In genomic region chr16:35706901-35707300, GRCh38 we compare ENCODE assay signal across 6 cellular contexts.
"Had no signal": no experiment of that assay in that cellular context is flagged by ENCODE, and none has a peak within 500 bp of the region (broad histone marks: within the 10 kb centered on the region; RNA-seq: fewer than 3 reads in every experiment).

No MANE protein-coding gene starts in this region.

- H3K4me3 ChIP-seq: K562 had no signal

- H3K27me3 Mint-ChIP-seq: IgD-negative memory B cell had no signal

- H3K4me3 Mint-ChIP-seq: IgD-negative memory B cell had no signal

- H3K27ac ChIP-seq: HL-60 had no signal

- H3K4me1 Mint-ChIP-seq: IgD-negative memory B cell had no signal

- H3K27ac Mint-ChIP-seq: IgD-negative memory B cell had no signal

- DNase-seq: IMR-90, KBM-7, KG1 had no signal
